Comparison of ENCODE assay signal across 23 cellular contexts in genomic region chr3:13540332-13540995, GRCh38. TPM values are rescaled to one million over a fixed set of nuclear protein-coding genes. Genes with fewer than 3 reads are reported as not detected.
A peak's percentile ranks its signal among the peaks of the same experiment; 100 is the strongest.
DNase-seq lines count a peak whose midpoint lies in the region; ATAC-seq, FAIRE-seq and TF ChIP-seq lines count a peak whose summit lies in the region.
"Had no signal": no experiment of that assay in that cellular context is flagged by ENCODE, and none has a peak within 500 bp of the region (broad histone marks: within the 10 kb centered on the region; RNA-seq: fewer than 3 reads in every experiment).

No MANE protein-coding gene starts in this region.

- no peaks in the 10 kb centered on the region for H3K36me3 ChIP-seq in adipocyte (ENCODE audit: control insufficient read depth, insufficient read depth, low read length, severe bottlenecking)
- H3K36me3 ChIP-seq in heart right ventricle, result no peaks in the 10 kb centered on the region
- H3K36me3 ChIP-seq in mesendoderm (ENCODE audit: control insufficient read depth, insufficient read depth, low read length), result no peaks in the 10 kb centered on the region
- H3K36me3 ChIP-seq: Peyer's patch had no signal

- H3K4me2 ChIP-seq in mesendoderm (ENCODE audit: low read length), result no peak overlapping the region

- H3K18ac ChIP-seq in mesendoderm (ENCODE audit: low read length), result no peak overlapping the region

- H3K23ac ChIP-seq in mesendoderm (ENCODE audit: low read length), result no peak overlapping the region

- no peak overlapping the region for H2BK120ac ChIP-seq in mesendoderm (ENCODE audit: low read depth, low read length)

- no peak for FAIRE-seq in urothelium cell line (lab: Jason Lieb, UNC)
- FAIRE-seq: astrocyte, GM12878 had no signal

- H3K27me3 ChIP-seq in adipocyte (replicated peaks; ENCODE audit: control insufficient read depth, insufficient read depth, low read length), result no peaks in the 10 kb centered on the region
- peaks cover 0 to 4% (median 0%) of the 10 kb centered on the region in 7 donors for H3K27me3 ChIP-seq in heart right ventricle
- no peaks in the 10 kb centered on the region for H3K27me3 ChIP-seq in mesendoderm (ENCODE audit: insufficient read depth, low read length, poor library complexity)
- H3K27me3 ChIP-seq: Peyer's patch had no signal

- H3K79me2 ChIP-seq in mesendoderm (ENCODE audit: control insufficient read depth, insufficient read depth, low read length), result no peaks in the 10 kb centered on the region

- no peak overlapping the region for H2BK5ac ChIP-seq in mesendoderm (ENCODE audit: low read length)

- no peak overlapping the region for H3K4ac ChIP-seq in mesendoderm (ENCODE audit: low read depth, low read length)

- H2BK15ac ChIP-seq in mesendoderm (replicated peaks; ENCODE audit: low read depth), result no peak overlapping the region

- H4K5ac ChIP-seq in mesendoderm (ENCODE audit: low read length), result no peak overlapping the region

- peak; percentile 22 to 62 (median 46) for ATAC-seq in heart right ventricle
- ATAC-seq in sciatic nerve, result peak; percentile 5
- no peak for ATAC-seq in HG02759 (IDR thresholded peaks at IDR 0.05; ENCODE audit: unreplicated experiment)
- ATAC-seq: activated CD8-positive, alpha-beta memory T cell treated with anti-CD3 and anti-CD28 coated beads, Interleukin-2, amount 10 ng/mL, durations not matched to agents 7 days and 5 days; GM12878; naive thymus-derived CD8-positive, alpha-beta T cell; stimulated activated naive CD8-positive, alpha-beta T cell treated with anti-CD3 and anti-CD28 coated beads, Interleukin-15, amount 100 ng/mL, for 72 hours; T-helper 17 cell had no signal

- H3K9ac ChIP-seq in adipocyte (ENCODE audit: low read length) (peak overlapping the region; percentile 82), mesendoderm (ENCODE audit: low read length) (no peak overlapping the region)

- no peak overlapping the region for H2AK5ac ChIP-seq in mesendoderm (ENCODE audit: low read length)

- intact Hi-C loops in heart right ventricle (cut with DNase I) (no loop called here), sciatic nerve (cut with DNase I) (no loop called here)

- DNase-seq in EL (peak; percentile 35), adipocyte (ENCODE audit: low read depth) (no peak), heart right ventricle (no peak), sciatic nerve (ENCODE audit: low spot score) (no peak), urothelium cell line (ENCODE audit: low spot score) (no peak), NK-92 (lab: John Stamatoyannopoulos, UW; ENCODE audit: unreplicated experiment) (no peak), mesendoderm (no peak)
- DNase-seq: activated CD4-positive, alpha-beta T cell treated with anti-CD3 and anti-CD28 coated beads for 48 hours; activated CD8-positive, alpha-beta memory T cell treated with anti-CD3 and anti-CD28 coated beads, Interleukin-2, amount 10 ng/mL, durations not matched to agents 7 days and 5 days; CD8-positive, alpha-beta memory T cell; DMS79; NCI-H2107; NCI-H510A; Peyer's patch; stimulated activated naive CD8-positive, alpha-beta T cell treated with anti-CD3 and anti-CD28 coated beads, Interleukin-15, amount 100 ng/mL, for 72 hours; T-helper 17 cell had no signal

- H3K9me3 ChIP-seq in adipocyte (ENCODE audit: control insufficient read depth, low read length) (peaks cover 15% of the 10 kb centered on the region), heart right ventricle (peaks cover 0 to 18% (median 0%) of the 10 kb centered on the region in 11 donors)
- H3K9me3 ChIP-seq: Peyer's patch had no signal

- no peak overlapping the region for H3K56ac ChIP-seq in mesendoderm (ENCODE audit: low read length)

- TF ChIP-seq CTCF in heart right ventricle (IDR thresholded peaks at IDR 0.05), result no peak

- H3K27ac ChIP-seq in heart right ventricle (peak overlapping the region in 8 of 10 donors; percentile 8 to 72 (median 56)), mesendoderm (ENCODE audit: low read depth, low read length) (no peak overlapping the region)
- H3K27ac ChIP-seq: HL-60, Peyer's patch, SK-N-MC had no signal

- 62 to 72% methylated on average over 4 of the region's 4 CpGs for WGBS in heart right ventricle, 2 donors
- WGBS in mesendoderm (ENCODE audit: extremely low coverage, insufficient coverage, low lambda C conversion rate), result no CpG with 5 or more reads among the region's 4 CpGs

- H3K4me1 ChIP-seq in adipocyte (ENCODE audit: control insufficient read depth, insufficient read depth, low read length), result peaks cover 81% of the 10 kb centered on the region
- peaks cover 6 to 31% (median 13%) of the 10 kb centered on the region in 9 donors for H3K4me1 ChIP-seq in heart right ventricle
- H3K4me1 ChIP-seq in mesendoderm (ENCODE audit: control insufficient read depth, low read depth, low read length), result no peaks in the 10 kb centered on the region
- H3K4me1 ChIP-seq: Peyer's patch had no signal

- no peaks in the 10 kb centered on the region for H3K79me1 ChIP-seq in mesendoderm (ENCODE audit: low read length)

- no peak overlapping the region for H4K8ac ChIP-seq in mesendoderm (ENCODE audit: low read depth, low read length)

- H3K4me3 ChIP-seq in adipocyte (ENCODE audit: low read length), result peak overlapping the region; percentile 18
- H3K4me3 ChIP-seq in heart right ventricle, result no peak overlapping the region
- no peak overlapping the region for H3K4me3 ChIP-seq in mesendoderm (ENCODE audit: low read length)
- H3K4me3 ChIP-seq: GM12878, Peyer's patch, SK-N-MC had no signal

RNA-seq across cellular contexts. Expression of gene FBLN2, which starts 8.5 kb away (rescaled TPM):
- total RNA-seq in heart right ventricle (10 to 100 TPM; 35.4 to 78.9 (median 47.0) TPM), sciatic nerve (236 TPM)
- 10 to 100 TPM; 20.7 to 55.9 TPM for polyA plus RNA-seq in heart right ventricle
- polyA plus RNA-seq in mesendoderm (2013, experiment 1 of 2), result 5.7 TPM
- polyA plus RNA-seq in mesendoderm (2013, experiment 2 of 2), result 5.4 TPM
- total RNA-seq: activated T-helper 1 cell treated with anti-CD3 and anti-CD28 coated beads, Interleukin-12 subunit alpha, Interleukin-12 subunit beta, Interleukin-2, Interleukin-4 antibody, amounts not matched to agents 30 ng/mL and 10 ng/mL and 1 ng/mL, durations not matched to agents 14 hours and 24 hours and 36 hours had no signal
